In genomic region chr11:63838682-63839507, GRCh38 we compare ENCODE assay signal across 8 cellular contexts. TPM values are rescaled to one million over a fixed set of nuclear protein-coding genes. Genes with fewer than 3 reads are reported as not detected.
A peak's percentile ranks its signal among the peaks of the same experiment; 100 is the strongest.
DNase-seq lines count a peak whose midpoint lies in the region; ATAC-seq, FAIRE-seq and TF ChIP-seq lines count a peak whose summit lies in the region.

Gene MARK2 (plus strand): TSS chr11:63839110. CDS start chr11:63839507, 397 bp downstream.

- DNase-seq in GM12891 (ENCODE audit: insufficient read length, low spot score): peak; percentile 81
- DNase-seq in NCI-H1436 treated with DMSO at 0.1 percent for 48 hours (lab: John Stamatoyannopoulos, UW): peak; percentile 93
- peak; percentile 97 to 100 (median 100) for DNase-seq in T-cell
- peak; percentile 99 for DNase-seq in cardiac muscle cell (ENCODE audit: low read depth in 1 of 2, low spot score in 1 of 2)
- DNase-seq in trophoblast cell: peak; percentile 97 to 99
- peak; percentile 99 for DNase-seq in transverse colon

- peak within 1 kb of the TSS; percentile 91 for H4K8ac ChIP-seq in trophoblast cell (ENCODE audit: low read depth, low read length)

- ATAC-seq in HG02840 (IDR thresholded peaks at IDR 0.05; ENCODE audit: low FRiP score, unreplicated experiment) (peak; percentile 74), T-cell (replicated peaks in 1 of 4) (peak; percentile 85 to 89 (median 86))

- H3K36me3 ChIP-seq in cardiac muscle cell: no peaks in the 10 kb centered on the region
- peaks cover 2% of the 10 kb centered on the region in 2 experiments for H3K36me3 ChIP-seq in trophoblast cell (ENCODE audit: control insufficient read depth in 1 of 2, insufficient read depth in 2 of 2, low read length in 2 of 2)
- peaks cover 0 to 5% (median 0%) of the 10 kb centered on the region in 4 donors for H3K36me3 ChIP-seq in transverse colon

- H3K23ac ChIP-seq in trophoblast cell (ENCODE audit: low read length): no peak within 1 kb of the TSS

- peak within 1 kb of the TSS; percentile 91 for H3K14ac ChIP-seq in trophoblast cell (ENCODE audit: low read length)

- H3K4me2 ChIP-seq in trophoblast cell (ENCODE audit: low read length): peak within 1 kb of the TSS; percentile 92

- H3K4me1 Mint-ChIP-seq in T-cell: peaks cover 52 to 59% (median 58%) of the 10 kb centered on the region in 3 donors

- H3K27ac ChIP-seq in adipose tissue (ENCODE audit: low read depth, low read length): peak within 1 kb of the TSS; percentile 34
- H3K27ac ChIP-seq in cardiac muscle cell: peak within 1 kb of the TSS; percentile 88
- peak within 1 kb of the TSS; percentile 91 for H3K27ac ChIP-seq in trophoblast cell (ENCODE audit: low read depth, low read length)
- peak within 1 kb of the TSS; percentile 90 to 95 (median 94) for H3K27ac ChIP-seq in transverse colon

- H3K4me3 ChIP-seq in cardiac muscle cell (peak within 1 kb of the TSS; percentile 55), trophoblast cell (ENCODE audit: low read depth, low read length) (peak within 1 kb of the TSS; percentile 76), transverse colon (peak within 1 kb of the TSS; percentile 78 to 97 (median 92))

- H2BK120ac ChIP-seq in trophoblast cell (ENCODE audit: insufficient read depth, low read length, poor library complexity): peak within 1 kb of the TSS; percentile 75

- peaks cover 8% of the 10 kb centered on the region for H3K36me3 Mint-ChIP-seq in T-cell

- H3K4me1 ChIP-seq in cardiac muscle cell (ENCODE audit: low read depth) (peaks cover 39% of the 10 kb centered on the region), trophoblast cell (ENCODE audit: control insufficient read depth in 1 of 2, insufficient read depth in 2 of 2, low read length in 2 of 2) (peaks cover 9 to 21% of the 10 kb centered on the region in 2 experiments), transverse colon (peaks cover 35 to 56% (median 44%) of the 10 kb centered on the region in 4 donors)

- H3K9me3 Mint-ChIP-seq in T-cell: no peaks in the 10 kb centered on the region

- H3K4me3 Mint-ChIP-seq in T-cell: peak within 1 kb of the TSS; percentile 87 to 94 (median 87)

- peak within 1 kb of the TSS; percentile 75 for H4K12ac ChIP-seq in trophoblast cell (ENCODE audit: low read depth, low read length)

- WGBS in adipose tissue, 3 donors: 0% methylated on average over 53 to 99 of the region's 99 CpGs
- no CpG with 5 or more reads among the region's 99 CpGs for WGBS in trophoblast cell (ENCODE audit: extremely low coverage, insufficient coverage, insufficient read length)
- 0% methylated on average over 56 of the region's 99 CpGs; no CpG with 5 or more reads in 1 of the 2 donors for WGBS in transverse colon (ENCODE audit: low coverage in 1 of 2), 2 donors

- peak within 1 kb of the TSS; percentile 91 to 92 for H3K27ac Mint-ChIP-seq in T-cell

- TF ChIP-seq POLR2A in GM12891 (IDR thresholded peaks at IDR 0.05; ENCODE audit: low read depth, low read length): no peak
- TF ChIP-seq POLR2A in transverse colon (IDR thresholded peaks at IDR 0.05): no peak

- FAIRE-seq in GM12891 (lab: Jason Lieb, UNC): peak; percentile 85

- no peak for TF ChIP-seq CTCF in cardiac muscle cell (IDR thresholded peaks at IDR 0.05; ENCODE audit: low read depth, low read length)
- TF ChIP-seq CTCF in transverse colon (IDR thresholded peaks at IDR 0.05): no peak

- peak within 1 kb of the TSS; percentile 88 for H2BK5ac ChIP-seq in trophoblast cell (ENCODE audit: low read depth, low read length, poor library complexity)

- peak within 1 kb of the TSS; percentile 91 for H3K18ac ChIP-seq in trophoblast cell (ENCODE audit: low read length)

- peak within 1 kb of the TSS; percentile 86 for H4K91ac ChIP-seq in trophoblast cell (ENCODE audit: low read depth, low read length)

- in situ Hi-C loops in transverse colon (cut with MboI; ENCODE audit: low pct_ligation_motif_present in 1 of 4, low pct_unique_long_range_greater_than_20kb in 1 of 4, low sequenced_read_pairs in 3 of 4): loop anchor here (5.0 to 25.0 kb wide), 5 partner anchors 66 to 323 kb away; partner anchors contain the start of gene MACROD1 (in 1 of the 4)

- H2AK5ac ChIP-seq in trophoblast cell (ENCODE audit: low read length): peak within 1 kb of the TSS; percentile 38

- intact Hi-C loops in transverse colon (cut with DNase I; ENCODE audit: low total_unique reads): loop anchor here (2.0 to 5.0 kb wide), 2 partner anchors 106 to 308 kb away; no protein-coding TSS in a partner anchor

- H3K4ac ChIP-seq in trophoblast cell (ENCODE audit: low read depth, low read length): peak within 1 kb of the TSS; percentile 99

- H3K79me2 ChIP-seq in trophoblast cell (ENCODE audit: control insufficient read depth, insufficient read depth, low read length, poor library complexity): peaks cover 23% of the 10 kb centered on the region

- peak within 1 kb of the TSS; percentile 98 for H3K9ac ChIP-seq in trophoblast cell (ENCODE audit: low read length)

- peak within 1 kb of the TSS; percentile 20 for H2BK12ac ChIP-seq in trophoblast cell (ENCODE audit: low read length)

- CTCF ChIA-PET in T-cell (lab: Charles Lee): interaction anchor here (0.6 to 3.5 kb wide), 18 partner anchors 17 to 1239 kb away, joined by 3 to 31 read pairs (median 4); no protein-coding TSS in a partner anchor

- no peaks in the 10 kb centered on the region for H3K9me3 ChIP-seq in cardiac muscle cell (ENCODE audit: low read depth)
- no peaks in the 10 kb centered on the region for H3K9me3 ChIP-seq in trophoblast cell (ENCODE audit: insufficient read depth, low read depth, low read length)
- no peaks in the 10 kb centered on the region for H3K9me3 ChIP-seq in transverse colon

- H3K27me3 Mint-ChIP-seq in T-cell: no peaks in the 10 kb centered on the region

- peak within 1 kb of the TSS; percentile 77 for H2AFZ ChIP-seq in trophoblast cell (ENCODE audit: insufficient read depth, low read length, poor library complexity)

- H3K27me3 ChIP-seq in cardiac muscle cell (no peaks in the 10 kb centered on the region), trophoblast cell (ENCODE audit: insufficient read depth, low read length) (no peaks in the 10 kb centered on the region), transverse colon (no peaks in the 10 kb centered on the region)

- H3K79me1 ChIP-seq in trophoblast cell (ENCODE audit: low read length): peaks cover 13% of the 10 kb centered on the region

- POLR2A ChIA-PET in T-cell (lab: Charles Lee): interaction anchor here in 1 of 2 donors (0.6 kb wide), 2 partner anchors 41 to 940 kb away, joined by 3 to 7 read pairs; no protein-coding TSS in a partner anchor

- TF ChIP-seq EP300 in transverse colon (IDR thresholded peaks at IDR 0.05; ENCODE audit: low read depth): no peak

TF ChIP-seq in GM12891, 5 proteins besides CTCF, POLR2A, EP300 and RAD21:
- TF ChIP-seq SPI1 (IDR thresholded peaks at IDR 0.05; ENCODE audit: low read depth, low read length) (no peak), POLR2AphosphoS5 (IDR thresholded peaks at IDR 0.05; ENCODE audit: low read depth, low read length) (peak; percentile 38; the same call in 1 of the 2 replicates)

RNA-seq across cellular contexts. Expression of gene MARK2, which starts in this region (rescaled TPM):
- 10.9 TPM for polyA plus RNA-seq in GM12891 (2012; ENCODE audit: low read depth, missing spikeins)
- total RNA-seq in T-cell: 10 to 100 TPM; 57.4 to 67.2 (median 64.0) TPM
- 10 to 100 TPM; 13.4 to 15.0 (median 14.2) TPM for polyA plus RNA-seq in adipose tissue
- total RNA-seq in cardiac muscle cell: 31.0 and 31.4 TPM in 2 replicates
- 37.2 and 38.1 TPM in 2 replicates for polyA plus RNA-seq in cardiac muscle cell
- 67.3 and 70.2 TPM in 2 replicates for polyA plus RNA-seq in trophoblast cell (2013)
- 100 to 1,000 TPM in 1 of 4 donors, 10 to 100 TPM in 3; 33.0 to 106 (median 77.8) TPM for total RNA-seq in transverse colon

Comparison
In these comparisons a context has a peak if more than half of its experiments do, and no peak if none do; other contexts are left out.
1. Peak in every context shown above with its lines: DNase-seq, ATAC-seq, H3K4me3 ChIP-seq and H3K27ac ChIP-seq.
2. H3K27ac ChIP-seq: peak in every context shown above with its lines; median percentile 94 in transverse colon; 91 in trophoblast cell; 88 in cardiac muscle cell; 34 in adipose tissue.